In genomic region chr2:207692206-207693065, GRCh38 we compare ENCODE assay signal across 9 cellular contexts. TPM values are rescaled to one million over a fixed set of nuclear protein-coding genes. Genes with fewer than 3 reads are reported as not detected.
A peak's percentile ranks its signal among the peaks of the same experiment; 100 is the strongest.
DNase-seq lines count a peak whose midpoint lies in the region; ATAC-seq, FAIRE-seq and TF ChIP-seq lines count a peak whose summit lies in the region.
"Had no signal": no experiment of that assay in that cellular context is flagged by ENCODE, and none has a peak within 500 bp of the region (broad histone marks: within the 10 kb centered on the region; RNA-seq: fewer than 3 reads in every experiment).

No MANE protein-coding gene starts in this region.

- no peak overlapping the region for H3K4me2 ChIP-seq in K562 (ENCODE audit: insufficient read depth, low read length)

- H3K27me3 Mint-ChIP-seq in T-cell: no peaks in the 10 kb centered on the region

- no peaks in the 10 kb centered on the region for H3K9me3 ChIP-seq in K562 (replicated peaks; ENCODE audit: control insufficient read depth, insufficient read depth, low read depth, low read length)
- no peaks in the 10 kb centered on the region for H3K9me3 ChIP-seq in lower lobe of right lung
- no peaks in the 10 kb centered on the region for H3K9me3 ChIP-seq in thoracic aorta

- peak overlapping the region in 1 of 2 donors; percentile 8 for H3K27ac Mint-ChIP-seq in T-cell

- WGBS in K562 (ENCODE audit: insufficient coverage, low coverage, missing lambda C conversion rate): 22% methylated on average over 6 of the region's 7 CpGs

- H3K36me3 Mint-ChIP-seq in T-cell: no peaks in the 10 kb centered on the region

- H4K20me1 ChIP-seq in K562 (replicated peaks; ENCODE audit: control insufficient read depth, insufficient read depth, low read length): no peaks in the 10 kb centered on the region

- TF ChIP-seq CTCF in K562 (IDR thresholded peaks at IDR 0.05 in 2 of 3, conservative IDR thresholded peaks at IDR 0.05 in 1 of 3; ENCODE audit: insufficient read depth in 2 of 3, low read depth in 1 of 3, low read length in 3 of 3) (peak; percentile 59 to 68 (median 67)), lower lobe of right lung (IDR thresholded peaks at IDR 0.05) (peak; percentile 63), thoracic aorta (IDR thresholded peaks at IDR 0.05) (peak; percentile 10), coronary artery (IDR thresholded peaks at IDR 0.05) (no peak)

- H3K36me3 ChIP-seq in K562 (ENCODE audit: control insufficient read depth, insufficient read depth, low read length) (no peaks in the 10 kb centered on the region), lower lobe of right lung (no peaks in the 10 kb centered on the region), thoracic aorta (no peaks in the 10 kb centered on the region)

- no peaks in the 10 kb centered on the region for H3K9me1 ChIP-seq in K562 (ENCODE audit: control insufficient read depth, insufficient read depth, low read length)

- DNase-seq in Daoy (ENCODE audit: low read depth) (peak; percentile 19), T-cell (peak; percentile 11 to 54 (median 36)), K562 (ENCODE audit: extremely low read depth in 1 of 4, low spot score in 3 of 4) (peak; percentile 22 to 62 (median 33)), lower lobe of right lung (peak; percentile 62), thoracic aorta (ENCODE audit: low spot score) (no peak), coronary artery (ENCODE audit: low spot score) (no peak), NCI-H774 (lab: John Stamatoyannopoulos, UW) (no peak)

- FAIRE-seq in K562 (lab: Jason Lieb, UNC): peak; percentile 80

- H3K9ac ChIP-seq in K562 (ENCODE audit: insufficient read depth in 1 of 2, low read depth in 2 of 2, low read length in 2 of 2): no peak overlapping the region

- CTCF ChIA-PET in T-cell (lab: Charles Lee) (interaction anchor here (0.6 to 1.8 kb wide), 4 partner anchors 15 to 348 kb away, joined by 3 to 5 read pairs (median 4); no protein-coding TSS in a partner anchor), K562 (lab: Yijun Ruan, JAX; ENCODE audit: low intra/inter-chr PET ratio) (no interaction called here)

- TF ChIP-seq RAD21 in K562 (CRISPR knock-in tag; conservative IDR thresholded peaks at IDR 0.05 in 1 of 2, IDR thresholded peaks at IDR 0.05 in 1 of 2): peak in 1 of 2 experiments; percentile 49; a peak in 3 of 4 replicates

- no peak overlapping the region for H3K27ac ChIP-seq in K562 (ENCODE audit: extremely low read depth, low read depth, low read length)
- no peak overlapping the region for H3K27ac ChIP-seq in lower lobe of right lung
- H3K27ac ChIP-seq in thoracic aorta: no peak overlapping the region
- no peak overlapping the region for H3K27ac ChIP-seq in coronary artery
- H3K27ac ChIP-seq: SK-N-MC had no signal

- no peak overlapping the region for H3K4me3 Mint-ChIP-seq in T-cell

- POLR2A ChIA-PET in T-cell (lab: Charles Lee): interaction anchor here (0.6 kb wide), 2 partner anchors 71 to 163 kb away, joined by 5 to 6 read pairs; partner anchors contain the start of gene CREB1 (in 1 of the 2)
- POLR2A ChIA-PET in K562 (lab: Yijun Ruan, JAX): interaction anchor here (1.7 kb wide), 1 partner anchor 11 kb away, joined by 4 read pairs; no protein-coding TSS in a partner anchor

- H2AFZ ChIP-seq in K562 (ENCODE audit: low read depth, low read length): no peak overlapping the region

- no peak for TF ChIP-seq POLR2A in K562 (conservative IDR thresholded peaks at IDR 0.05)

- no peaks in the 10 kb centered on the region for H3K27me3 ChIP-seq in K562 (ENCODE audit: control insufficient read depth in 2 of 2, insufficient read depth in 2 of 2, low read length in 2 of 2)
- H3K27me3 ChIP-seq in lower lobe of right lung (ENCODE audit: low read depth): no peaks in the 10 kb centered on the region
- H3K27me3 ChIP-seq in thoracic aorta (replicated peaks; ENCODE audit: insufficient read depth): no peaks in the 10 kb centered on the region

- intact Hi-C loops in K562 (cut with micrococcal nuclease): no loop called here
- intact Hi-C loops in lower lobe of right lung (cut with DNase I): no loop called here

- H3K9me3 Mint-ChIP-seq in T-cell: no peaks in the 10 kb centered on the region

- peaks cover 0 to 4% (median 3%) of the 10 kb centered on the region in 3 donors for H3K4me1 Mint-ChIP-seq in T-cell

- no peaks in the 10 kb centered on the region; a peak in 1 of 5 replicates for H3K4me1 ChIP-seq in K562 (replicated peaks in 1 of 2; ENCODE audit: control insufficient read depth in 2 of 2, insufficient read depth in 2 of 2, low read length in 2 of 2)
- H3K4me1 ChIP-seq in lower lobe of right lung: no peaks in the 10 kb centered on the region
- peaks cover 0 to 7% of the 10 kb centered on the region in 2 donors for H3K4me1 ChIP-seq in thoracic aorta (ENCODE audit: control insufficient read depth in 1 of 2, low read depth in 2 of 2)

- no peak for TF ChIP-seq EP300 in K562 (IDR thresholded peaks at IDR 0.05; ENCODE audit: low read length)

- no peaks in the 10 kb centered on the region for H3K79me2 ChIP-seq in K562 (ENCODE audit: control insufficient read depth, insufficient read depth, low read length)

- BruUV-seq in K562 (replicated peaks; lab: Mats Ljungman, UMichigan): no TSS peak

- H3K4me3 ChIP-seq in K562 (no peak overlapping the region), lower lobe of right lung (no peak overlapping the region), thoracic aorta (no peak overlapping the region), coronary artery (no peak overlapping the region)
- H3K4me3 ChIP-seq: SK-N-MC had no signal

- in situ Hi-C loops in K562 (cut with MboI): no loop called here

- peak; percentile 53 for ATAC-seq in HG02885 (IDR thresholded peaks at IDR 0.05; ENCODE audit: poor library complexity, unreplicated experiment)
- ATAC-seq in T-cell (replicated peaks in 1 of 4): peak; percentile 55 to 73 (median 68)
- peak; percentile 92 for ATAC-seq in K562
- peak; percentile 83 to 84 for ATAC-seq in lower lobe of right lung
- ATAC-seq in thoracic aorta (ENCODE audit: insufficient number of reproducible peaks, low FRiP score, low read depth): no peak

TF ChIP-seq in K562, 482 proteins besides CTCF, POLR2A, EP300 and RAD21:
- TF ChIP-seq CTCFL (IDR thresholded peaks at IDR 0.05; ENCODE audit: borderline replicate concordance, insufficient read depth, low read depth, low read length, poor library complexity, severe bottlenecking) (peak; percentile 40), ZNF282 (CRISPR knock-in tag; IDR thresholded peaks at IDR 0.05) (no peak)

RNA-seq across cellular contexts. Expression of gene CCNYL1, which starts 19.0 kb away (rescaled TPM):
- 3.2 and 3.6 TPM in 2 replicates for total RNA-seq in Daoy (2014; rRNA removed; shearing (Covaris generic))
- total RNA-seq in T-cell (10 to 100 TPM in 3 of 5 donors, 1 to 10 TPM in 2; 9.0 to 13.6 (median 11.0) TPM), K562 (2014; rRNA removed) (2.1 and 3.3 TPM in 2 replicates), K562 (2014; rRNA removed; fragmentation: Illumina TruSeq; extraction: Trizol) (3.7 and 4.4 TPM in 2 replicates), K562 (2015; rRNA removed; fragmentation: Illumina TruSeq; extraction: Trizol) (4.1 and 4.7 TPM in 2 replicates), K562 (2021) (4.5 and 6.0 TPM in 2 replicates), lower lobe of right lung (25.6 TPM), thoracic aorta (10 to 100 TPM; 17.7 to 29.8 TPM)
- total RNA-seq in K562 (2011; cell fraction: chromatin; rRNA removed; ENCODE audit: low replicate concordance): 3.1 and 7.4 TPM in 2 replicates
- total RNA-seq in K562 (2011; cell fraction: nucleolus; rRNA removed): 2.8 and 3.3 TPM in 2 replicates
- total RNA-seq in K562 (2011; cell fraction: nucleoplasm; rRNA removed): 5.4 and 9.6 TPM in 2 replicates
- polyA plus RNA-seq in K562 (2011; rRNA removed) (5.5 and 7.5 TPM in 2 replicates), K562 (2014; fragmentation: Illumina TruSeq; extraction: Trizol) (6.7 and 7.1 TPM in 2 replicates), K562 (2014; fragmentation: Nextera tagmentation; extraction: Ambion mirVana) (1 to 10 TPM; 1.9 to 2.1 TPM), K562 (2014; rRNA removed) (4.0 and 5.2 TPM in 2 replicates)
- polyA plus RNA-seq in K562 (2011; cell fraction: cytosol; rRNA removed): 1.9 and 3.2 TPM in 2 replicates
- 2.5 and 3.7 TPM in 2 replicates for polyA plus RNA-seq in K562 (2011; cell fraction: nucleus; rRNA removed)
- 4.7 and 5.9 TPM in 2 replicates for polyA plus RNA-seq in K562 (2012)
- 6.5 and 11.2 TPM in 2 replicates for polyA minus RNA-seq in K562 (2011; rRNA and poly(A)+ RNA removed)
- 3.3 and 4.0 TPM in 2 replicates for polyA minus RNA-seq in K562 (2011; cell fraction: cytosol; rRNA and poly(A)+ RNA removed)
- 1.5 and 3.6 TPM in 2 replicates for polyA minus RNA-seq in K562 (2011; cell fraction: nucleus; rRNA and poly(A)+ RNA removed)

Comparison
In these comparisons a context has a peak if more than half of its experiments do, and no peak if none do; other contexts are left out.
1. DNase-seq: peak in Daoy (single experiment), T-cell (34 of 34), K562 (4 of 4) and lower lobe of right lung (single experiment); none in thoracic aorta (single experiment), coronary artery (single experiment) and NCI-H774 (single experiment).